8 cellular contexts compared by ENCODE assay signal in the genomic region with DNA sequence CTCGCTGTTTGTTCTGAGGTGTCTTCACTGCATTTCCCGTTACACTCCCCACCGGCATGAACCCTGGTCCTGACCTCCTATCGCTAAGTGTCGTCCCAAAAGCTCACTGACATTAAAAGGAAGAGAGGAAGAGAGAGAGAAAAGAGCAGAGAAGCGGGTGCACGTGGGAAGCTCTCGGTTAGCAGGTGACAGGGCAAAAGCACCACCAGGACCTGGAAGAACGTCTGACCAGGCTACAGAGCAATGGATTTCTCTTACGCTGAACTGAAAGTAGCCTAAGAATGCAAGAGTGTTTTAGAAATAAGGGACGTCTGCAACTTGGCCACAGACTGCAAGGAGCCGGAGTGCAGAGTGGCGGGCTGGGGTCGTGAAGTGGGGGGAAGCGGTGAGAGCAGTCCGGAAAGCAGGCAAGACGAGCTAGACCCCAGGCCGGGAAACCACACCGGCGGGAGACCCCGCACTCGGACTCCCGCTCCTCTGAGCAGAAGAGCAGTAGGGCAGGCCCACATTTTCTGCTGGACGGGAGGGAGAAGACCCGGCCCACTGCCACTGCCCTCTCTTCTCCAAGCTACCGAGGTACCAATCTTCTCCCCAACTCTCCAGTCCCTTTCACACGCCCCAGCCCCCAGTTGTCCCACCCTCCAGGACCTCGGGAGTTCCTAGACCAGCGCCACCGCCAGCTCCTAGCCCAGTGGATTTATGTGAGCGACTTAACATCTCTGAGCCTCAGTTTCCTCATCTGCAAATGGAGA. TPM values are rescaled to one million over a fixed set of nuclear protein-coding genes. Genes with fewer than 3 reads are reported as not detected.
DNase-seq lines count a peak whose midpoint lies in the region; ATAC-seq and TF ChIP-seq lines count a peak whose summit lies in the region.

No MANE protein-coding gene starts in this region.

- intact Hi-C loops in Panc1 (cut with micrococcal nuclease; ENCODE audit: unreplicated experiment) = no loop called here
- intact Hi-C loops in mammary epithelial cell (cut with micrococcal nuclease) = loop anchor here (2.0 kb wide), 1 partner anchor 367 kb away; no protein-coding TSS in a partner anchor
- intact Hi-C loops in testis (cut with DNase I; ENCODE audit: low total_unique reads) = no loop called here

- POLR2A ChIA-PET in Panc1 (lab: Charles Lee) = interaction anchor here (0.6 kb wide), 3 partner anchors 105 to 493 kb away, joined by 3 to 5 read pairs (median 4); no protein-coding TSS in a partner anchor

- 90 to 93% methylated on average over 31 of the region's 31 CpGs for WGBS in GM23248 (ENCODE audit: low coverage in 1 of 2, low lambda C conversion rate in 2 of 2, missing lambda C conversion rate in 2 of 2), 2 experiments
- 40% methylated on average over 21 of the region's 31 CpGs for WGBS in mammary epithelial cell (ENCODE audit: low coverage, missing lambda C conversion rate)
- WGBS in lung, 2 donors = 5 to 13% methylated on average over 30 to 31 of the region's 31 CpGs
- 8 to 9% methylated on average over 31 of the region's 31 CpGs for WGBS in testis, 2 donors

- H3K4me3 ChIP-seq in GM23248 (peak overlapping the region; percentile 97), Panc1 (ENCODE audit: low read depth in 2 of 2, low read length in 2 of 2) (peak overlapping the region; percentile 92 to 94), mammary epithelial cell (replicated peaks in 1 of 3; ENCODE audit: insufficient read depth in 1 of 3, low read depth in 2 of 3, low read length in 3 of 3) (peak overlapping the region; percentile 79 to 85 (median 84)), lung (peak overlapping the region; percentile 26), testis (peak overlapping the region; percentile 73 to 77)

- peaks cover 12% of the 10 kb centered on the region for H3F3A ChIP-seq in GM23248 (ENCODE audit: insufficient read depth)

- ATAC-seq in Panc1 (0 out of 2 replicates have a peak, but pooled peaks have one; percentile 2), lung (ENCODE audit: insufficient read depth, low FRiP score) (no peak)

- no peak for TF ChIP-seq POLR2A in testis (IDR thresholded peaks at IDR 0.05)

- H3K27me3 ChIP-seq in GM23248 (replicated peaks; ENCODE audit: insufficient read depth) (no peaks in the 10 kb centered on the region), Panc1 (ENCODE audit: control insufficient read depth, insufficient read depth, low read length) (no peaks in the 10 kb centered on the region), mammary epithelial cell (ENCODE audit: insufficient read depth, low read length) (no peaks in the 10 kb centered on the region), lung (ENCODE audit: control insufficient read depth, insufficient read depth) (no peaks in the 10 kb centered on the region), testis (no peaks in the 10 kb centered on the region)

- DNase-seq in GM23248 (no peak), Panc1 (ENCODE audit: low read depth, low spot score) (no peak), mammary epithelial cell (no peak), lung (ENCODE audit: low spot score) (peak; percentile 32), testis (peak; percentile 30), kidney glomerular epithelial cell (lab: John Stamatoyannopoulos, UW) (no peak), DMS79 (lab: John Stamatoyannopoulos, UW) (no peak), NCI-H1694 treated with DMSO at 0.1 percent for 48 hours (lab: John Stamatoyannopoulos, UW) (no peak)

- peak overlapping the region; percentile 96 for H2AFZ ChIP-seq in GM23248
- H2AFZ ChIP-seq in mammary epithelial cell (ENCODE audit: low read depth, low read length) = peak overlapping the region; percentile 97

- H3K4me1 ChIP-seq in GM23248 (ENCODE audit: insufficient read depth) = peaks cover 10% of the 10 kb centered on the region
- peaks cover 6% of the 10 kb centered on the region; the same call in 1 of the 2 replicates for H3K4me1 ChIP-seq in Panc1 (ENCODE audit: control insufficient read depth, insufficient read depth, low read length)
- peaks cover 13% of the 10 kb centered on the region for H3K4me1 ChIP-seq in mammary epithelial cell (ENCODE audit: insufficient read depth, low read length)
- H3K4me1 ChIP-seq in lung (ENCODE audit: control insufficient read depth in 2 of 2, insufficient read depth in 2 of 2, low read length in 2 of 2) = no peaks in the 10 kb centered on the region
- H3K4me1 ChIP-seq in testis = no peaks in the 10 kb centered on the region

- no peaks in the 10 kb centered on the region for H3K36me3 ChIP-seq in GM23248 (ENCODE audit: low read depth)
- no peaks in the 10 kb centered on the region for H3K36me3 ChIP-seq in Panc1 (ENCODE audit: control insufficient read depth, insufficient read depth, low read length)
- H3K36me3 ChIP-seq in mammary epithelial cell (ENCODE audit: insufficient read depth, low read length) = no peaks in the 10 kb centered on the region
- no peaks in the 10 kb centered on the region for H3K36me3 ChIP-seq in lung (ENCODE audit: control insufficient read depth in 2 of 2, insufficient read depth in 2 of 2, low read length in 2 of 2)
- H3K36me3 ChIP-seq in testis (ENCODE audit: low read depth, missing control alignments) = no peaks in the 10 kb centered on the region

- peak overlapping the region; percentile 91 for H3K9ac ChIP-seq in GM23248
- peak overlapping the region; percentile 94 for H3K9ac ChIP-seq in mammary epithelial cell (ENCODE audit: insufficient read depth, low read length)

- peak overlapping the region; percentile 95 for H3K4me2 ChIP-seq in GM23248 (ENCODE audit: unreplicated experiment)
- peak overlapping the region; percentile 87 for H3K4me2 ChIP-seq in mammary epithelial cell (ENCODE audit: insufficient read depth, low read depth, low read length)

- H3K9me3 ChIP-seq in GM23248 (ENCODE audit: low read depth) (no peaks in the 10 kb centered on the region), Panc1 (ENCODE audit: control insufficient read depth, insufficient read depth, low read depth, low read length) (no peaks in the 10 kb centered on the region), mammary epithelial cell (replicated peaks; ENCODE audit: insufficient read depth, low read length) (no peaks in the 10 kb centered on the region), lung (ENCODE audit: control insufficient read depth in 2 of 2, insufficient read depth in 1 of 2, low read length in 1 of 2) (no peaks in the 10 kb centered on the region), testis (no peaks in the 10 kb centered on the region)

- BruUV-seq in Panc1 (replicated peaks; lab: Mats Ljungman, UMichigan) = no TSS peak
- no TSS peak for BruUV-seq in mammary epithelial cell (replicated peaks; lab: Mats Ljungman, UMichigan)

- no peaks in the 10 kb centered on the region for H3K9me2 ChIP-seq in GM23248 (ENCODE audit: insufficient read depth)

- dilution Hi-C loops in mammary epithelial cell (cut with HindIII; ENCODE audit: low sequenced_read_pairs) = loop anchor here (5.0 kb wide), 1 partner anchor 161 kb away; the partner anchor contains the start of gene CREG1

- H3K79me2 ChIP-seq in GM23248 (ENCODE audit: insufficient read depth) (no peaks in the 10 kb centered on the region), mammary epithelial cell (ENCODE audit: insufficient read depth, low read length) (no peaks in the 10 kb centered on the region)

- no peak for TF ChIP-seq CTCF in Panc1 (IDR thresholded peaks at IDR 0.05)
- TF ChIP-seq CTCF in mammary epithelial cell (conservative IDR thresholded peaks at IDR 0.05 in 1 of 2, IDR thresholded peaks at IDR 0.05 in 1 of 2; ENCODE audit: extremely low read depth in 1 of 2, insufficient read depth in 1 of 2, low read depth in 1 of 2, low read length in 2 of 2) = no peak
- no peak for TF ChIP-seq CTCF in lung (IDR thresholded peaks at IDR 0.05; ENCODE audit: control extremely low read depth, extremely low read depth)
- no peak for TF ChIP-seq CTCF in testis (IDR thresholded peaks at IDR 0.05)

- CTCF ChIA-PET in Panc1 (lab: Charles Lee) (interaction anchor here (0.6 kb wide), 1 partner anchor 658 kb away, joined by 4 read pairs; no protein-coding TSS in a partner anchor), mammary epithelial cell (lab: Charles Lee; ENCODE audit: low non-redundant PET) (no interaction called here)

- in situ Hi-C loops in GM23248 (cut with MboI) (no loop called here), Panc1 (cut with HindIII; ENCODE audit: low pct_unique_long_range_greater_than_20kb, low sequenced_read_pairs) (no loop called here), mammary epithelial cell (cut with MboI; ENCODE audit: low sequenced_read_pairs in 2 of 2) (loop anchor here in 1 of 2 donors (25.0 kb wide), 1 partner anchor 224 kb away; the partner anchor contains the start of genes DCAF6 and MPC2)

- H3K27ac ChIP-seq in GM23248 (peak overlapping the region; percentile 90), Panc1 (ENCODE audit: low read length) (peak overlapping the region; percentile 92), mammary epithelial cell (ENCODE audit: insufficient read depth, low read depth, low read length) (peak overlapping the region; percentile 89), lung (ENCODE audit: low read depth in 1 of 2, low read length in 1 of 2) (peak overlapping the region; percentile 64 to 88), testis (peak overlapping the region; percentile 37 to 92)

- H4K20me1 ChIP-seq in GM23248 (ENCODE audit: insufficient read depth) (no peaks in the 10 kb centered on the region), mammary epithelial cell (ENCODE audit: insufficient read depth, low read length) (no peaks in the 10 kb centered on the region)

RNA-seq across cellular contexts. Expression of gene MPZL1, which starts 8.3 kb away (rescaled TPM):
- total RNA-seq in GM23248 (2014; rRNA removed; shearing (Covaris generic)) = 144 and 189 TPM in 2 replicates
- polyA plus RNA-seq in GM23248 (2016; fragmentation: Nextera tagmentation; extraction: Ambion mirVana) (284 and 289 TPM in 2 replicates), mammary epithelial cell (107 TPM), lung (10 to 100 TPM; 25.3 to 64.1 TPM), testis (ENCODE audit: insufficient read depth, low read depth, low replicate concordance) (148 TPM)
- total RNA-seq in Panc1 (2021; ENCODE audit: unreplicated experiment) (72.0 TPM), mammary epithelial cell (100 to 1,000 TPM; 148 to 227 TPM), lung (100 to 1,000 TPM in 1 of 2 donors, 10 to 100 TPM in 1; 89.9 to 116 TPM), testis (100 to 1,000 TPM; 154 to 160 TPM)
- polyA plus RNA-seq in Panc1 (2012; ENCODE audit: insufficient read length) = 39.0 TPM
- 148 TPM for polyA minus RNA-seq in mammary epithelial cell

Comparison
In these comparisons a context has a peak if more than half of its experiments do, and no peak if none do; other contexts are left out.
1. DNase-seq: peak in lung (single experiment) and testis (single experiment); none in GM23248 (single experiment), Panc1 (single experiment), mammary epithelial cell (single experiment), kidney glomerular epithelial cell (single experiment), DMS79 (single experiment) and NCI-H1694 treated with DMSO at 0.1 percent for 48 hours (single experiment).
2. H3K4me3 ChIP-seq: peak in every context shown above with its lines; median percentile 97 in GM23248; 93 in Panc1; 84 in mammary epithelial cell; 75 in testis; 26 in lung.
3. Peak in every context shown above with its lines, with median percentiles within 50 percentile points of each other: H3K27ac ChIP-seq.